12 cellular contexts compared by ENCODE assay signal in genomic region chr2:200592414-200593075, GRCh38. TPM values are rescaled to one million over a fixed set of nuclear protein-coding genes. Genes with fewer than 3 reads are reported as not detected.
DNase-seq lines count a peak whose midpoint lies in the region; ATAC-seq and TF ChIP-seq lines count a peak whose summit lies in the region.
"Had no signal": no experiment of that assay in that cellular context is flagged by ENCODE, and none has a peak within 500 bp of the region (broad histone marks: within the 10 kb centered on the region; RNA-seq: fewer than 3 reads in every experiment).

No MANE protein-coding gene starts in this region.

- intact Hi-C loops in PC-3 (cut with micrococcal nuclease) = no loop called here

- H3K27ac ChIP-seq in PC-3 (ENCODE audit: low read length) = no peak overlapping the region
- H3K27ac ChIP-seq: upper lobe of right lung had no signal

- ATAC-seq in PC-3 = no peak
- ATAC-seq: upper lobe of right lung had no signal

- DNase-seq in DMS53 (lab: John Stamatoyannopoulos, UW) = peak; percentile 46
- no peak for DNase-seq in DMS53 treated with DMSO at 0.1 percent for 48 hours (lab: John Stamatoyannopoulos, UW; ENCODE audit: unreplicated experiment)
- peak; percentile 43 for DNase-seq in PC-3
- peak; percentile 42 for DNase-seq in dermis blood vessel endothelial cell
- DNase-seq in mucosa of gallbladder (ENCODE audit: low spot score) = peak; percentile 29
- no peak for DNase-seq in NCI-H128 (lab: John Stamatoyannopoulos, UW; ENCODE audit: unreplicated experiment)
- DNase-seq in cerebellar cortex (ENCODE audit: low spot score) = no peak
- DNase-seq in medulla oblongata (ENCODE audit: extremely low spot score) = no peak
- DNase-seq: 8988T; activated CD4-positive, alpha-beta T cell treated with anti-CD3 and anti-CD28 coated beads, Interleukin-2, amount 10 ng/mL, durations not matched to agents 24 days and 14 days; NCI-H1694; upper lobe of right lung had no signal

- POLR2A ChIA-PET in PC-3 (lab: Charles Lee; ENCODE audit: unreplicated experiment) = no interaction called here

- no peak overlapping the region for H3K4me3 ChIP-seq in PC-3 (ENCODE audit: low read length)
- H3K4me3 ChIP-seq: upper lobe of right lung had no signal

- TF ChIP-seq CTCF in PC-3 (conservative IDR thresholded peaks at IDR 0.05; ENCODE audit: low read depth, low read length) = no peak

- H3K27me3 ChIP-seq in PC-3 (ENCODE audit: low read length) = no peaks in the 10 kb centered on the region
- H3K27me3 ChIP-seq: upper lobe of right lung had no signal

- CTCF ChIA-PET in PC-3 (lab: Charles Lee) = no interaction called here

- H3K9me3 ChIP-seq in PC-3 (ENCODE audit: low read length) = no peaks in the 10 kb centered on the region
- H3K9me3 ChIP-seq: upper lobe of right lung had no signal

- H2AFZ ChIP-seq in PC-3 (ENCODE audit: low read length) = no peak overlapping the region

- H3K9ac ChIP-seq in PC-3 (ENCODE audit: low read length) = no peak overlapping the region

- no peak overlapping the region for H3K4me2 ChIP-seq in PC-3 (ENCODE audit: low read length)

- BruUV-seq in PC-3 (replicated peaks; lab: Mats Ljungman, UMichigan) = no TSS peak

- H3K79me2 ChIP-seq in PC-3 (ENCODE audit: low read length) = no peaks in the 10 kb centered on the region

- H3K36me3 ChIP-seq in PC-3 (ENCODE audit: low read depth, low read length) = no peaks in the 10 kb centered on the region

- H4K20me1 ChIP-seq in PC-3 (ENCODE audit: low read length) = no peaks in the 10 kb centered on the region

- H3K9me2 ChIP-seq in PC-3 (replicated peaks; ENCODE audit: low read length) = no peaks in the 10 kb centered on the region

- peaks cover 36% of the 10 kb centered on the region for H3K4me1 ChIP-seq in PC-3 (ENCODE audit: insufficient read depth, low read length)
- H3K4me1 ChIP-seq: upper lobe of right lung had no signal

- no peaks in the 10 kb centered on the region for H3F3A ChIP-seq in PC-3 (ENCODE audit: low read length, unreplicated experiment)

RNA-seq across cellular contexts. Expression of gene AOX1, which starts 6.7 kb away (rescaled TPM):
- total RNA-seq in PC-3 (2014; rRNA removed) = 54.9 and 57.2 TPM in 2 replicates
- 2.4 and 2.6 TPM in 2 replicates for total RNA-seq in dermis blood vessel endothelial cell
- total RNA-seq in mucosa of gallbladder = 119 TPM

Comparison
In these comparisons a context has a peak if more than half of its experiments do, and no peak if none do; other contexts are left out.
1. DNase-seq: peak in DMS53 (single experiment), PC-3 (single experiment), dermis blood vessel endothelial cell (single experiment) and mucosa of gallbladder (single experiment); none in DMS53 treated with DMSO at 0.1 percent for 48 hours (single experiment), NCI-H128 (single experiment), cerebellar cortex (single experiment) and medulla oblongata (single experiment).
2. RNA of gene AOX1, which starts 6.7 kb away (total RNA-seq): 119 TPM in mucosa of gallbladder (single experiment) and 54.9 to 57.2 TPM in PC-3; 2.4 to 2.6 TPM in dermis blood vessel endothelial cell; every median in the first group is over 10 times any median in the second.